In the genomic region with DNA sequence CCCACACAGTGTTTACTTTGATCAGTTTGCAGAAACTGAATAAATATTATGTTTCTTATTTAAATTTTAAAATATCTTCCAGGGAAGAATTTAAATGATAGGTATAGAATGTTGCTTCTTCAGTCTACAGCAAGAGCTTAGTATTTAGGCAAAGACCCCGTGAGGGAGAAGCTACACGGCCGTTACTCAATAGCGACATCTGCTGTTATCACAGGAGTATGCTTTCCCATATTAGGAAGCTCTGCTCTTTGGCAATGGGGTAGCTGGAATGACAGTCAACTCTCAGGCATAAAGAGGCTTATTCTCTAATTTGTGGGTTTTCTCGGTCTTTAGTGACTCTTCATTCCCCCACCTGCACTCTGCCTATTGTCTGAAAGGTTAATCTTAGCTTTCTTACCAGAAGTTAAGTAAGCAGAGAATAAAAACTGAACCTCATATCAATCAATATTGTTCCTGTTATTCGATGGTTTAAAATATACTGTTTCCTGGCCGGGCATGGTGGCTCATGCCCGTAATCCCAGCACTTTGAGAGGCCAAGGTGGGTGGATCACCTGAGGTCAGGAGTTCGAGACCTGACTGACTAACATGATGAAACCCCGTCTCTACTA, we compare ENCODE assay signal across 8 cellular contexts. TPM values are rescaled to one million over a fixed set of nuclear protein-coding genes. Genes with fewer than 3 reads are reported as not detected.
DNase-seq lines count a peak whose midpoint lies in the region; ATAC-seq and TF ChIP-seq lines count a peak whose summit lies in the region.

No MANE protein-coding gene starts in this region.

- ATAC-seq in GM18502 (IDR thresholded peaks at IDR 0.05; ENCODE audit: poor library complexity, unreplicated experiment) (peak; percentile 85), HG03521 (IDR thresholded peaks at IDR 0.05; ENCODE audit: unreplicated experiment) (peak; percentile 74), esophagus mucosa (no peak)

- no peaks in the 10 kb centered on the region for H3K36me3 Mint-ChIP-seq in activated T-helper 1 cell treated with anti-CD3 and anti-CD28 coated beads, Interleukin-12 subunit alpha, Interleukin-12 subunit beta, Interleukin-2, Interleukin-4 antibody, amounts not matched to agents 30 ng/mL and 10 ng/mL and 1 ng/mL, durations not matched to agents 14 hours and 24 hours and 36 hours (ENCODE audit: low read depth)

- no peak overlapping the region for H3K27ac ChIP-seq in ovary

- H3K4me3 Mint-ChIP-seq in activated T-helper 1 cell treated with anti-CD3 and anti-CD28 coated beads, Interleukin-12 subunit alpha, Interleukin-12 subunit beta, Interleukin-2, Interleukin-4 antibody, amounts not matched to agents 30 ng/mL and 10 ng/mL and 1 ng/mL, durations not matched to agents 14 hours and 24 hours and 36 hours = no peak overlapping the region

- H3K27me3 Mint-ChIP-seq in activated T-helper 1 cell treated with anti-CD3 and anti-CD28 coated beads, Interleukin-12 subunit alpha, Interleukin-12 subunit beta, Interleukin-2, Interleukin-4 antibody, amounts not matched to agents 30 ng/mL and 10 ng/mL and 1 ng/mL, durations not matched to agents 14 hours and 24 hours and 36 hours (ENCODE audit: insufficient read depth) = peaks cover 13% of the 10 kb centered on the region

- TF ChIP-seq EP300 in ovary (IDR thresholded peaks at IDR 0.05) = no peak

- H3K4me3 ChIP-seq in ovary = no peak overlapping the region

- H3K4me1 Mint-ChIP-seq in activated T-helper 1 cell treated with anti-CD3 and anti-CD28 coated beads, Interleukin-12 subunit alpha, Interleukin-12 subunit beta, Interleukin-2, Interleukin-4 antibody, amounts not matched to agents 30 ng/mL and 10 ng/mL and 1 ng/mL, durations not matched to agents 14 hours and 24 hours and 36 hours (ENCODE audit: low read depth) = no peaks in the 10 kb centered on the region

- H3K27ac Mint-ChIP-seq in activated T-helper 1 cell treated with anti-CD3 and anti-CD28 coated beads, Interleukin-12 subunit alpha, Interleukin-12 subunit beta, Interleukin-2, Interleukin-4 antibody, amounts not matched to agents 30 ng/mL and 10 ng/mL and 1 ng/mL, durations not matched to agents 14 hours and 24 hours and 36 hours = no peak overlapping the region

- intact Hi-C loops in activated T-helper 1 cell treated with anti-CD3 and anti-CD28 coated beads, Interleukin-12 subunit alpha, Interleukin-12 subunit beta, Interleukin-2, Interleukin-4 antibody, amounts not matched to agents 30 ng/mL and 10 ng/mL and 1 ng/mL, durations not matched to agents 14 hours and 24 hours and 36 hours (cut with micrococcal nuclease) = loop anchor here (1.0 to 10.0 kb wide), 3 partner anchors 61 to 1069 kb away; no protein-coding TSS in a partner anchor
- intact Hi-C loops in ovary (cut with DNase I) = loop anchor here in 3 of 4 donors (10.0 kb wide), 3 partner anchors 341 to 561 kb away; no protein-coding TSS in a partner anchor

- no peaks in the 10 kb centered on the region for H3K9me3 ChIP-seq in ovary

- WGBS in ovary, 3 donors = 33 to 38% (median 36%) methylated on average over 10 of the region's 10 CpGs

- TF ChIP-seq CTCF in ovary (IDR thresholded peaks at IDR 0.05) = peak; percentile 61 to 74 (median 64)

- DNase-seq in AG20443 (ENCODE audit: low spot score) = peak; percentile 82
- peak; percentile 94 for DNase-seq in NCI-H82 (lab: John Stamatoyannopoulos, UW)
- DNase-seq in activated T-helper 1 cell treated with anti-CD3 and anti-CD28 coated beads, Interleukin-12 subunit alpha, Interleukin-12 subunit beta, Interleukin-2, Interleukin-4 antibody, amounts not matched to agents 30 ng/mL and 10 ng/mL and 1 ng/mL, durations not matched to agents 14 hours and 24 hours and 36 hours (ENCODE audit: low spot score) = peak; percentile 17
- DNase-seq in germinal center (ENCODE audit: low spot score) = peak; percentile 78
- peak in 3 of 5 donors; percentile 29 to 64 (median 50) for DNase-seq in ovary

- no peaks in the 10 kb centered on the region for H3K27me3 ChIP-seq in ovary

- no peaks in the 10 kb centered on the region for H3K4me1 ChIP-seq in ovary (ENCODE audit: insufficient read depth)

- no peaks in the 10 kb centered on the region for H3K36me3 ChIP-seq in ovary

- H3K9me3 Mint-ChIP-seq in activated T-helper 1 cell treated with anti-CD3 and anti-CD28 coated beads, Interleukin-12 subunit alpha, Interleukin-12 subunit beta, Interleukin-2, Interleukin-4 antibody, amounts not matched to agents 30 ng/mL and 10 ng/mL and 1 ng/mL, durations not matched to agents 14 hours and 24 hours and 36 hours = no peaks in the 10 kb centered on the region

- TF ChIP-seq POLR2A in ovary (IDR thresholded peaks at IDR 0.05) = no peak

RNA-seq across cellular contexts. Expression of gene LHFPL6, which starts 13.2 kb away (rescaled TPM):
- 4.2 and 4.8 TPM in 2 replicates for total RNA-seq in activated T-helper 1 cell treated with anti-CD3 and anti-CD28 coated beads, Interleukin-12 subunit alpha, Interleukin-12 subunit beta, Interleukin-2, Interleukin-4 antibody, amounts not matched to agents 30 ng/mL and 10 ng/mL and 1 ng/mL, durations not matched to agents 14 hours and 24 hours and 36 hours
- total RNA-seq in ovary (10 to 100 TPM; 19.7 to 69.3 (median 41.5) TPM), esophagus mucosa (3.3 TPM)
- polyA plus RNA-seq in ovary = 100 to 1,000 TPM; 102 to 136 TPM

RNA-seq across cellular contexts. Expression of gene COG6, which starts 39.3 kb away (rescaled TPM):
- 25.6 and 31.8 TPM in 2 replicates for total RNA-seq in activated T-helper 1 cell treated with anti-CD3 and anti-CD28 coated beads, Interleukin-12 subunit alpha, Interleukin-12 subunit beta, Interleukin-2, Interleukin-4 antibody, amounts not matched to agents 30 ng/mL and 10 ng/mL and 1 ng/mL, durations not matched to agents 14 hours and 24 hours and 36 hours
- total RNA-seq in ovary (10 to 100 TPM; 19.9 to 45.5 (median 33.9) TPM), esophagus mucosa (21.8 TPM)
- polyA plus RNA-seq in ovary = 10 to 100 TPM; 10.8 to 13.6 TPM

Comparison
In these comparisons a context has a peak if more than half of its experiments do, and no peak if none do; other contexts are left out.
1. DNase-seq: peak in every context shown above with its lines; median percentile 94 in NCI-H82; 82 in AG20443; 78 in germinal center; 50 in ovary; 17 in activated T-helper 1 cell treated with anti-CD3 and anti-CD28 coated beads, Interleukin-12 subunit alpha, Interleukin-12 subunit beta, Interleukin-2, Interleukin-4 antibody, amounts not matched to agents 30 ng/mL and 10 ng/mL and 1 ng/mL, durations not matched to agents 14 hours and 24 hours and 36 hours.